ENCODE assay signal across 36 cellular contexts in genomic region chr5:74670377-74671038, GRCh38.
"Had no signal": no experiment of that assay in that cellular context is flagged by ENCODE, and none has a peak within 500 bp of the region (broad histone marks: within the 10 kb centered on the region; RNA-seq: fewer than 3 reads in every experiment).

No MANE protein-coding gene starts in this region.

- H3K4me3 Mint-ChIP-seq: activated B cell treated with CpG ODN at 0.5 μM for 24 hours; activated CD4-positive, alpha-beta memory T cell treated with anti-CD3 and anti-CD28 coated beads for 36 hours; activated CD4-positive, alpha-beta T cell treated with anti-CD3 and anti-CD28 coated beads, Interleukin-2, amount 10 ng/mL, durations not matched to agents 24 days and 14 days; activated CD8-positive, alpha-beta T cell treated with anti-CD3 and anti-CD28 coated beads for 36 hours; activated naive CD4-positive, alpha-beta T cell treated with anti-CD3 and anti-CD28 coated beads, Interleukin-2, amount 10 ng/mL, durations not matched to agents 7 days and 5 days; activated naive CD4-positive, alpha-beta T cell treated with anti-CD3 and anti-CD28 coated beads, Interleukin-2, amount 50 U/mL, for 24 hours; activated naive CD8-positive, alpha-beta T cell; activated naive CD8-positive, alpha-beta T cell treated with anti-CD3 and anti-CD28 coated beads, Interleukin-2, amount 10 ng/mL, durations not matched to agents 7 days and 5 days; activated naive CD8-positive, alpha-beta T cell treated with anti-CD3 and anti-CD28 coated beads, Interleukin-2, amount 50 U/mL, for 24 hours; activated T-cell treated with anti-CD3 and anti-CD28 coated beads, Interleukin-2, amount 50 U/mL, for 4 hours; activated T-cell treated with anti-CD3 and anti-CD28 coated beads, Interleukin-2, amount 50 U/mL, for 72 hours; activated T-helper 1 cell treated with anti-CD3 and anti-CD28 coated beads, Interleukin-12 subunit alpha, Interleukin-12 subunit beta, Interleukin-2, Interleukin-4 antibody, amounts not matched to agents 30 ng/mL and 10 ng/mL and 1 ng/mL, durations not matched to agents 14 hours and 24 hours and 36 hours; brain; central memory CD8-positive, alpha-beta T cell; T-helper 1 cell treated with Interleukin-12 subunit alpha and Interleukin-12 subunit beta and Interleukin-4 antibody, amounts not matched to agents 30 μg/mL and 1 μg/mL, for 36 hours; T-helper 2 cell treated with Interferon-gamma antibody and Interleukin-4, amounts not matched to agents 5 μg/mL and 100 μg/mL, for 36 hours had no signal

- H3K36me3 ChIP-seq: ascending aorta, cardiac muscle cell had no signal

- H3K27me3 ChIP-seq: ascending aorta, cardiac muscle cell had no signal

- ATAC-seq: activated CD8-positive, alpha-beta T cell treated with anti-CD3 and anti-CD28 coated beads for 36 hours; activated naive CD8-positive, alpha-beta T cell treated with anti-CD3 and anti-CD28 coated beads, Interleukin-2, amount 50 U/mL, for 24 hours; activated T-cell treated with anti-CD3 and anti-CD28 coated beads, Interleukin-2, amount 50 U/mL, for 4 hours; activated T-cell treated with anti-CD3 and anti-CD28 coated beads, Interleukin-2, amount 50 U/mL, for 72 hours had no signal

- H3K9me3 ChIP-seq: ascending aorta had no signal

- H3K27me3 Mint-ChIP-seq: activated CD8-positive, alpha-beta T cell treated with anti-CD3 and anti-CD28 coated beads for 36 hours; activated naive CD4-positive, alpha-beta T cell treated with anti-CD3 and anti-CD28 coated beads, Interleukin-2, amount 50 U/mL, for 24 hours had no signal

- H3K4me3 ChIP-seq: ascending aorta, cardiac muscle cell had no signal

- DNase-seq: activated B cell treated with CpG ODN at 0.5 μM for 24 hours; activated CD4-positive, alpha-beta memory T cell treated with anti-CD3 and anti-CD28 coated beads for 36 hours; activated CD4-positive, alpha-beta T cell treated with anti-CD3 and anti-CD28 coated beads for 4 hours; activated CD4-positive, alpha-beta T cell treated with anti-CD3 and anti-CD28 coated beads, Interleukin-2, amount 10 ng/mL, durations not matched to agents 24 days and 14 days; activated CD4-positive, alpha-beta T cell treated with anti-CD3 and anti-CD28 coated beads, Interleukin-2, amount 50 U/mL, for 1 hour; activated CD4-positive, alpha-beta T cell treated with anti-CD3 and anti-CD28 coated beads, Interleukin-2, amount 50 U/mL, for 4 hours; activated CD4-positive, CD25-positive, alpha-beta regulatory T cell treated with anti-CD3 and anti-CD28 coated beads, Interleukin-2, amount 50 U/mL, for 72 hours; activated CD8-positive, alpha-beta memory T cell treated with anti-CD3 and anti-CD28 coated beads, Interleukin-2, amount 50 U/mL, for 4 hours; activated CD8-positive, alpha-beta T cell treated with anti-CD3 and anti-CD28 coated beads for 36 hours; activated effector memory CD4-positive, alpha-beta T cell treated with Interleukin-2 at 50 U/mL for 16 hours; activated gamma-delta T cell; activated naive CD4-positive, alpha-beta T cell treated with anti-CD3 and anti-CD28 coated beads, Interleukin-2, amount 10 ng/mL, durations not matched to agents 7 days and 5 days; activated naive CD4-positive, alpha-beta T cell treated with Interleukin-2 at 50 U/mL for 16 hours; activated naive CD8-positive, alpha-beta T cell treated with anti-CD3 and anti-CD28 coated beads, Interleukin-2, amount 10 ng/mL, durations not matched to agents 7 days and 5 days; activated naive CD8-positive, alpha-beta T cell treated with anti-CD3 and anti-CD28 coated beads, Interleukin-2, amount 50 U/mL, for 24 hours; activated T-cell treated with anti-CD3 and anti-CD28 coated beads for 4 hours; activated T-cell treated with anti-CD3 and anti-CD28 coated beads, Interleukin-2, amount 50 U/mL, for 1 hour; activated T-cell treated with anti-CD3 and anti-CD28 coated beads, Interleukin-2, amount 50 U/mL, for 4 hours; activated T-cell treated with anti-CD3 and anti-CD28 coated beads, Interleukin-2, amount 50 U/mL, for 72 hours; amygdala; anterior cingulate cortex; caudate nucleus; T-helper 1 cell; T-helper 2 cell; T-helper 9 cell had no signal

- H3K27ac Mint-ChIP-seq: activated B cell treated with CpG ODN at 0.5 μM for 24 hours; activated CD4-positive, alpha-beta memory T cell treated with anti-CD3 and anti-CD28 coated beads for 36 hours; activated CD4-positive, alpha-beta T cell treated with anti-CD3 and anti-CD28 coated beads, Interleukin-2, amount 10 ng/mL, durations not matched to agents 24 days and 14 days; activated CD8-positive, alpha-beta T cell treated with anti-CD3 and anti-CD28 coated beads for 36 hours; activated naive CD4-positive, alpha-beta T cell treated with anti-CD3 and anti-CD28 coated beads, Interleukin-2, amount 10 ng/mL, durations not matched to agents 7 days and 5 days; activated naive CD4-positive, alpha-beta T cell treated with anti-CD3 and anti-CD28 coated beads, Interleukin-2, amount 50 U/mL, for 24 hours; activated naive CD8-positive, alpha-beta T cell; activated naive CD8-positive, alpha-beta T cell treated with anti-CD3 and anti-CD28 coated beads, Interleukin-2, amount 10 ng/mL, durations not matched to agents 7 days and 5 days; activated naive CD8-positive, alpha-beta T cell treated with anti-CD3 and anti-CD28 coated beads, Interleukin-2, amount 50 U/mL, for 24 hours; activated T-cell treated with anti-CD3 and anti-CD28 coated beads, Interleukin-2, amount 50 U/mL, for 72 hours; activated T-helper 1 cell treated with anti-CD3 and anti-CD28 coated beads, Interleukin-12 subunit alpha, Interleukin-12 subunit beta, Interleukin-2, Interleukin-4 antibody, amounts not matched to agents 30 ng/mL and 10 ng/mL and 1 ng/mL, durations not matched to agents 14 hours and 24 hours and 36 hours; activated T-helper 2 cell treated with anti-CD3 and anti-CD28 coated beads, Interferon-gamma antibody, Interleukin-2, Interleukin-4, amounts not matched to agents 10 μg/mL and 5 μg/mL and 100 μg/mL, durations not matched to agents 14 hours and 24 hours and 36 hours; brain; T-helper 1 cell treated with Interleukin-12 subunit alpha and Interleukin-12 subunit beta and Interleukin-4 antibody, amounts not matched to agents 30 μg/mL and 1 μg/mL, for 36 hours; T-helper 2 cell treated with Interferon-gamma antibody and Interleukin-4, amounts not matched to agents 5 μg/mL and 100 μg/mL, for 36 hours had no signal

- H3K4me1 Mint-ChIP-seq: activated B cell treated with CpG ODN at 0.5 μM for 24 hours; activated CD4-positive, alpha-beta T cell treated with anti-CD3 and anti-CD28 coated beads, Interleukin-2, amount 10 ng/mL, durations not matched to agents 24 days and 14 days; activated naive CD4-positive, alpha-beta T cell treated with anti-CD3 and anti-CD28 coated beads, Interleukin-2, amount 10 ng/mL, durations not matched to agents 7 days and 5 days; activated naive CD4-positive, alpha-beta T cell treated with anti-CD3 and anti-CD28 coated beads, Interleukin-2, amount 50 U/mL, for 24 hours; activated naive CD8-positive, alpha-beta T cell treated with anti-CD3 and anti-CD28 coated beads, Interleukin-2, amount 10 ng/mL, durations not matched to agents 7 days and 5 days; activated naive CD8-positive, alpha-beta T cell treated with anti-CD3 and anti-CD28 coated beads, Interleukin-2, amount 50 U/mL, for 24 hours; central memory CD8-positive, alpha-beta T cell had no signal

- H3K27ac ChIP-seq: ascending aorta, cardiac muscle cell, VCaP had no signal

- H3K36me3 Mint-ChIP-seq: activated CD4-positive, alpha-beta memory T cell treated with anti-CD3 and anti-CD28 coated beads for 36 hours; activated naive CD4-positive, alpha-beta T cell treated with anti-CD3 and anti-CD28 coated beads, Interleukin-2, amount 10 ng/mL, durations not matched to agents 7 days and 5 days; activated naive CD4-positive, alpha-beta T cell treated with anti-CD3 and anti-CD28 coated beads, Interleukin-2, amount 50 U/mL, for 24 hours; activated naive CD8-positive, alpha-beta T cell; activated naive CD8-positive, alpha-beta T cell treated with anti-CD3 and anti-CD28 coated beads, Interleukin-2, amount 10 ng/mL, durations not matched to agents 7 days and 5 days; brain had no signal

- H3K9me3 Mint-ChIP-seq: activated CD4-positive, alpha-beta memory T cell treated with anti-CD3 and anti-CD28 coated beads for 36 hours; activated CD4-positive, alpha-beta T cell treated with anti-CD3 and anti-CD28 coated beads, Interleukin-2, amount 10 ng/mL, durations not matched to agents 24 days and 14 days; activated CD8-positive, alpha-beta T cell treated with anti-CD3 and anti-CD28 coated beads for 36 hours; activated naive CD4-positive, alpha-beta T cell treated with anti-CD3 and anti-CD28 coated beads, Interleukin-2, amount 10 ng/mL, durations not matched to agents 7 days and 5 days; activated naive CD4-positive, alpha-beta T cell treated with anti-CD3 and anti-CD28 coated beads, Interleukin-2, amount 50 U/mL, for 24 hours; activated naive CD8-positive, alpha-beta T cell treated with anti-CD3 and anti-CD28 coated beads, Interleukin-2, amount 10 ng/mL, durations not matched to agents 7 days and 5 days; activated naive CD8-positive, alpha-beta T cell treated with anti-CD3 and anti-CD28 coated beads, Interleukin-2, amount 50 U/mL, for 24 hours; activated T-cell treated with anti-CD3 and anti-CD28 coated beads, Interleukin-2, amount 50 U/mL, for 4 hours; activated T-cell treated with anti-CD3 and anti-CD28 coated beads, Interleukin-2, amount 50 U/mL, for 72 hours; activated T-helper 1 cell treated with anti-CD3 and anti-CD28 coated beads, Interleukin-12 subunit alpha, Interleukin-12 subunit beta, Interleukin-2, Interleukin-4 antibody, amounts not matched to agents 30 ng/mL and 10 ng/mL and 1 ng/mL, durations not matched to agents 14 hours and 24 hours and 36 hours; activated T-helper 2 cell treated with anti-CD3 and anti-CD28 coated beads, Interferon-gamma antibody, Interleukin-2, Interleukin-4, amounts not matched to agents 10 μg/mL and 5 μg/mL and 100 μg/mL, durations not matched to agents 14 hours and 24 hours and 36 hours; central memory CD8-positive, alpha-beta T cell; T-helper 1 cell treated with Interleukin-12 subunit alpha and Interleukin-12 subunit beta and Interleukin-4 antibody, amounts not matched to agents 30 μg/mL and 1 μg/mL, for 36 hours; T-helper 2 cell treated with Interferon-gamma antibody and Interleukin-4, amounts not matched to agents 5 μg/mL and 100 μg/mL, for 36 hours had no signal
